Comparison of ENCODE assay signal across 10 cellular contexts in genomic region chr3:111143-112069, GRCh38.
DNase-seq lines count a peak whose midpoint lies in the region; ATAC-seq lines count a peak whose summit lies in the region.
"Had no signal": no experiment of that assay in that cellular context is flagged by ENCODE, and none has a peak within 500 bp of the region (broad histone marks: within the 10 kb centered on the region; RNA-seq: fewer than 3 reads in every experiment).

No MANE protein-coding gene starts in this region.

- no peaks in the 10 kb centered on the region for H3K27me3 ChIP-seq in trophoblast cell (ENCODE audit: insufficient read depth, low read length)
- no peaks in the 10 kb centered on the region for H3K27me3 ChIP-seq in mesenchymal stem cell (ENCODE audit: control insufficient read depth in 1 of 2, insufficient read depth in 1 of 2, low read length in 2 of 2)

- H3K79me1 ChIP-seq in trophoblast cell (ENCODE audit: low read length) (no peaks in the 10 kb centered on the region), mesenchymal stem cell (replicated peaks; ENCODE audit: low read length, poor library complexity, severe bottlenecking) (no peaks in the 10 kb centered on the region)

- no peak overlapping the region for H2BK15ac ChIP-seq in mesenchymal stem cell (ENCODE audit: low read depth, poor library complexity, severe bottlenecking)

- DNase-seq in DMS53 (lab: John Stamatoyannopoulos, UW) (peak; percentile 58), DMS53 treated with DMSO at 0.1 percent for 48 hours (lab: John Stamatoyannopoulos, UW; ENCODE audit: unreplicated experiment) (no peak), NCI-H2227 (lab: John Stamatoyannopoulos, UW; ENCODE audit: unreplicated experiment) (peak; percentile 37), trophoblast cell (no peak), AG08395 (ENCODE audit: low spot score) (no peak), head of caudate nucleus (no peak), mesenchymal stem cell (no peak)
- DNase-seq: Karpas-422 had no signal

- no peak overlapping the region for H4K12ac ChIP-seq in trophoblast cell (ENCODE audit: low read depth, low read length)

- H2BK120ac ChIP-seq in trophoblast cell (ENCODE audit: insufficient read depth, low read length, poor library complexity) (no peak overlapping the region), mesenchymal stem cell (ENCODE audit: low read depth, low read length) (no peak overlapping the region)

- H4K91ac ChIP-seq in trophoblast cell (ENCODE audit: low read depth, low read length) (no peak overlapping the region), mesenchymal stem cell (ENCODE audit: low read length) (no peak overlapping the region)

- no peak overlapping the region for H3K14ac ChIP-seq in trophoblast cell (ENCODE audit: low read length)
- H3K14ac ChIP-seq in mesenchymal stem cell (ENCODE audit: low read length in 2 of 2), result no peak overlapping the region

- no peak overlapping the region for H3K4ac ChIP-seq in trophoblast cell (ENCODE audit: low read depth, low read length)
- no peak overlapping the region for H3K4ac ChIP-seq in mesenchymal stem cell (ENCODE audit: low read depth in 1 of 2, low read length in 2 of 2)

- H3K79me2 ChIP-seq in trophoblast cell (ENCODE audit: control insufficient read depth, insufficient read depth, low read length, poor library complexity), result no peaks in the 10 kb centered on the region

- H3K4me1 ChIP-seq in trophoblast cell (ENCODE audit: control insufficient read depth in 1 of 2, insufficient read depth in 2 of 2, low read length in 2 of 2) (no peaks in the 10 kb centered on the region), mesenchymal stem cell (ENCODE audit: control insufficient read depth, insufficient read depth, low read depth, low read length) (no peaks in the 10 kb centered on the region)

- H2BK5ac ChIP-seq in trophoblast cell (ENCODE audit: low read depth, low read length, poor library complexity) (peak overlapping the region; percentile 68), mesenchymal stem cell (ENCODE audit: low read depth, low read length, poor library complexity, severe bottlenecking) (no peak overlapping the region)

- peak; percentile 74 for ATAC-seq in HG03066 (IDR thresholded peaks at IDR 0.05; ENCODE audit: low read depth, unreplicated experiment)

- H2AFZ ChIP-seq in trophoblast cell (ENCODE audit: insufficient read depth, low read length, poor library complexity) (no peak overlapping the region), mesenchymal stem cell (ENCODE audit: low read depth, low read length) (no peak overlapping the region)

- H3K9me3 ChIP-seq in trophoblast cell (ENCODE audit: insufficient read depth, low read depth, low read length), result no peaks in the 10 kb centered on the region
- H3K9me3 ChIP-seq in mesenchymal stem cell (ENCODE audit: control insufficient read depth, low read length), result no peaks in the 10 kb centered on the region

- H3K9ac ChIP-seq in trophoblast cell (ENCODE audit: low read length) (no peak overlapping the region), mesenchymal stem cell (ENCODE audit: low read length) (no peak overlapping the region)

- no peak overlapping the region for H3K4me3 ChIP-seq in trophoblast cell (ENCODE audit: low read depth, low read length)
- H3K4me3 ChIP-seq in mesenchymal stem cell (ENCODE audit: insufficient read depth in 1 of 2, low read depth in 1 of 2, low read length in 2 of 2), result no peak overlapping the region

- no peak overlapping the region for H2BK12ac ChIP-seq in trophoblast cell (ENCODE audit: low read length)
- no peak overlapping the region for H2BK12ac ChIP-seq in mesenchymal stem cell (ENCODE audit: low read length in 2 of 2)

- no peak overlapping the region for H3K18ac ChIP-seq in trophoblast cell (ENCODE audit: low read length)
- H3K18ac ChIP-seq in mesenchymal stem cell (ENCODE audit: low read depth in 1 of 2, low read length in 2 of 2), result no peak overlapping the region

- H3K36me3 ChIP-seq in trophoblast cell (ENCODE audit: control insufficient read depth in 1 of 2, insufficient read depth in 2 of 2, low read length in 2 of 2), result no peaks in the 10 kb centered on the region
- no peaks in the 10 kb centered on the region for H3K36me3 ChIP-seq in mesenchymal stem cell (ENCODE audit: control insufficient read depth in 1 of 2, insufficient read depth in 2 of 2, low read depth in 1 of 2, low read length in 2 of 2)

- H3K4me2 ChIP-seq in trophoblast cell (ENCODE audit: low read length) (no peak overlapping the region), mesenchymal stem cell (ENCODE audit: low read length, poor library complexity, severe bottlenecking) (no peak overlapping the region)

- intact Hi-C loops in head of caudate nucleus (cut with DNase I), result no loop called here

- no peak overlapping the region for H3K27ac ChIP-seq in trophoblast cell (ENCODE audit: low read depth, low read length)
- H3K27ac ChIP-seq in mesenchymal stem cell (ENCODE audit: low read length, poor library complexity, severe bottlenecking), result no peak overlapping the region
- H3K27ac ChIP-seq: 22Rv1 had no signal

- no CpG with 5 or more reads among the region's 8 CpGs for WGBS in trophoblast cell (ENCODE audit: extremely low coverage, insufficient coverage, insufficient read length)
- WGBS in mesenchymal stem cell, result 82% methylated on average over 8 of the region's 8 CpGs

- H4K8ac ChIP-seq in trophoblast cell (ENCODE audit: low read depth, low read length), result no peak overlapping the region
- no peak overlapping the region for H4K8ac ChIP-seq in mesenchymal stem cell (ENCODE audit: low read length)

- H3K23ac ChIP-seq in trophoblast cell (ENCODE audit: low read length) (peak overlapping the region; percentile 41), mesenchymal stem cell (ENCODE audit: low read length in 2 of 2) (no peak overlapping the region)

- H2AK5ac ChIP-seq in trophoblast cell (ENCODE audit: low read length) (no peak overlapping the region), mesenchymal stem cell (ENCODE audit: low read length, severe bottlenecking) (no peak overlapping the region)

Comparison
In these comparisons a context has a peak if more than half of its experiments do, and no peak if none do; other contexts are left out.
1. DNase-seq: peak in DMS53 (single experiment) and NCI-H2227 (single experiment); none in DMS53 treated with DMSO at 0.1 percent for 48 hours (single experiment), trophoblast cell (0 of 2), AG08395 (single experiment), head of caudate nucleus (0 of 42) and mesenchymal stem cell (single experiment).